In genomic region chr9:111890254-111890791, GRCh38 we compare ENCODE assay signal across 19 cellular contexts.
"Had no signal": no experiment of that assay in that cellular context is flagged by ENCODE, and none has a peak within 500 bp of the region (broad histone marks: within the 10 kb centered on the region; RNA-seq: fewer than 3 reads in every experiment).

No MANE protein-coding gene starts in this region.

- H3K9me3 ChIP-seq: heart left ventricle, left ventricle myocardium inferior, lower lobe of right lung, tibial artery, upper lobe of left lung, uterus had no signal

- H3K4me3 ChIP-seq: heart left ventricle, left ventricle myocardium inferior, lower lobe of right lung, smooth muscle cell, tibial artery, upper lobe of left lung, uterus had no signal

- ATAC-seq: esophagus mucosa; heart left ventricle; lower lobe of right lung; natural killer cell; right cardiac atrium; stimulated activated effector memory CD8-positive, alpha-beta T cell treated with anti-CD3 and anti-CD28 coated beads, Interleukin-12 subunit alpha, Interleukin-12 subunit beta, amount 100 ng/mL, for 72 hours; stimulated activated naive CD8-positive, alpha-beta T cell treated with anti-CD3 and anti-CD28 coated beads, Interleukin-15, Interleukin-2, amounts not matched to agents 100 U/mL and 50 U/mL, for 24 hours had no signal

- FAIRE-seq: endometrium, frontal cortex had no signal

- H3K4me2 ChIP-seq: smooth muscle cell had no signal

- H3K27ac ChIP-seq: heart left ventricle, left ventricle myocardium inferior, lower lobe of right lung, tibial artery, upper lobe of left lung, uterus had no signal

- H3K4me1 ChIP-seq: left ventricle myocardium inferior, uterus had no signal

- DNase-seq: effector memory CD4-positive, alpha-beta T cell; heart left ventricle; hypothalamus; islet precursor cell; left ventricle myocardium inferior; lower lobe of right lung; natural killer cell; right cardiac atrium; stimulated activated CD4-positive, alpha-beta T cell treated with anti-CD3 and anti-CD28 coated beads, Interleukin-2, amount 100 ng/mL, for 48 hours; stimulated activated CD8-positive, alpha-beta memory T cell treated with anti-CD3 and anti-CD28 coated beads, Interleukin-4, amount 100 ng/mL, for 48 hours; stimulated activated naive CD8-positive, alpha-beta T cell treated with anti-CD3 and anti-CD28 coated beads, Interleukin-15, Interleukin-2, amounts not matched to agents 100 U/mL and 50 U/mL, for 24 hours; tibial artery; uterus had no signal

- H3K36me3 ChIP-seq: heart left ventricle, left ventricle myocardium inferior, lower lobe of right lung, tibial artery, upper lobe of left lung, uterus had no signal

- H3K27me3 ChIP-seq: heart left ventricle, tibial artery, upper lobe of left lung, uterus had no signal
